Comparison of ENCODE assay signal across 27 cellular contexts in genomic region chr12:61531195-61531594, GRCh38.
"Had no signal": no experiment of that assay in that cellular context is flagged by ENCODE, and none has a peak within 500 bp of the region (broad histone marks: within the 10 kb centered on the region; RNA-seq: fewer than 3 reads in every experiment).

No MANE protein-coding gene starts in this region.

- DNase-seq: cortex of kidney; dermis blood vessel endothelial cell; dorsolateral prefrontal cortex; effector CD4-positive, alpha-beta T cell; effector CD8-positive, alpha-beta T cell; effector memory CD4-positive, alpha-beta T cell; effector memory CD8-positive, alpha-beta T cell; endodermal cell; erythroblast; esophagus squamous epithelium; foreskin melanocyte; gastrocnemius medialis; glutamatergic neuron; head of caudate nucleus; heart left ventricle; heart right ventricle; hippocampal formation had no signal

- H3K4me3 ChIP-seq: coronary artery, dorsolateral prefrontal cortex, esophagus muscularis mucosa, esophagus squamous epithelium, gastrocnemius medialis, gastroesophageal sphincter, heart left ventricle, heart right ventricle, hepatocyte had no signal

- H3K4me1 ChIP-seq: esophagus squamous epithelium, gastrocnemius medialis, heart left ventricle, heart right ventricle had no signal

- H3K79me2 ChIP-seq: hepatocyte had no signal

- FAIRE-seq: endometrium, endothelial cell of umbilical vein, frontal cortex had no signal

- H2AFZ ChIP-seq: hepatocyte had no signal

- H3K27ac ChIP-seq: coronary artery, dorsolateral prefrontal cortex, epithelial cell of prostate, esophagus muscularis mucosa, esophagus squamous epithelium, foreskin keratinocyte, gastrocnemius medialis, gastroesophageal sphincter, heart left ventricle, heart right ventricle, hepatocyte had no signal

- H3K27me3 ChIP-seq: dorsolateral prefrontal cortex, esophagus muscularis mucosa, esophagus squamous epithelium, foreskin keratinocyte, gastrocnemius medialis, gastroesophageal sphincter, heart left ventricle, heart right ventricle, hepatocyte had no signal

- H3K4me2 ChIP-seq: hepatocyte had no signal

- H3K36me3 ChIP-seq: esophagus muscularis mucosa, esophagus squamous epithelium, gastrocnemius medialis, gastroesophageal sphincter, heart left ventricle, heart right ventricle had no signal

- ATAC-seq: effector memory CD8-positive, alpha-beta T cell; esophagus mucosa; gastrocnemius medialis; gastroesophageal sphincter; heart left ventricle; heart right ventricle had no signal

- H3K9me3 ChIP-seq: esophagus muscularis mucosa, esophagus squamous epithelium, gastrocnemius medialis, gastroesophageal sphincter, heart left ventricle, heart right ventricle had no signal
